Comparison of ENCODE assay signal across 20 cellular contexts in genomic region chr12:59234391-59234790, GRCh38.
"Had no signal": no experiment of that assay in that cellular context is flagged by ENCODE, and none has a peak within 500 bp of the region (broad histone marks: within the 10 kb centered on the region; RNA-seq: fewer than 3 reads in every experiment).

No MANE protein-coding gene starts in this region.

- H3K9me3 ChIP-seq: SJSA1 had no signal

- H3K27me3 ChIP-seq: SJSA1 had no signal

- FAIRE-seq: RCC 7860 had no signal

- H3K4me3 ChIP-seq: SJSA1, SK-N-MC had no signal

- H3K4me1 ChIP-seq: SJSA1 had no signal

- H3K36me3 ChIP-seq: SJSA1 had no signal

- H3K27ac ChIP-seq: SJSA1, SK-N-MC had no signal

- DNase-seq: MV-4-11, NCI-H1048, NCI-H1105, NCI-H1417, NCI-H1436 treated with DMSO at 0.1 percent for 48 hours, NCI-H187, NCI-H2029, NCI-H2081 treated with DMSO at 0.1 percent for 48 hours, NCI-H2171, NCI-H226, NCI-H446, NCI-H510A treated with DMSO at 0.1 percent for 48 hours, NCI-H526 treated with DMSO at 0.1 percent for 48 hours, NCI-H774, Right ventricle myocardium superior, RPMI8226, SIG-M5 had no signal
